Comparison of ENCODE assay signal across 1 cellular context in the genomic region with DNA sequence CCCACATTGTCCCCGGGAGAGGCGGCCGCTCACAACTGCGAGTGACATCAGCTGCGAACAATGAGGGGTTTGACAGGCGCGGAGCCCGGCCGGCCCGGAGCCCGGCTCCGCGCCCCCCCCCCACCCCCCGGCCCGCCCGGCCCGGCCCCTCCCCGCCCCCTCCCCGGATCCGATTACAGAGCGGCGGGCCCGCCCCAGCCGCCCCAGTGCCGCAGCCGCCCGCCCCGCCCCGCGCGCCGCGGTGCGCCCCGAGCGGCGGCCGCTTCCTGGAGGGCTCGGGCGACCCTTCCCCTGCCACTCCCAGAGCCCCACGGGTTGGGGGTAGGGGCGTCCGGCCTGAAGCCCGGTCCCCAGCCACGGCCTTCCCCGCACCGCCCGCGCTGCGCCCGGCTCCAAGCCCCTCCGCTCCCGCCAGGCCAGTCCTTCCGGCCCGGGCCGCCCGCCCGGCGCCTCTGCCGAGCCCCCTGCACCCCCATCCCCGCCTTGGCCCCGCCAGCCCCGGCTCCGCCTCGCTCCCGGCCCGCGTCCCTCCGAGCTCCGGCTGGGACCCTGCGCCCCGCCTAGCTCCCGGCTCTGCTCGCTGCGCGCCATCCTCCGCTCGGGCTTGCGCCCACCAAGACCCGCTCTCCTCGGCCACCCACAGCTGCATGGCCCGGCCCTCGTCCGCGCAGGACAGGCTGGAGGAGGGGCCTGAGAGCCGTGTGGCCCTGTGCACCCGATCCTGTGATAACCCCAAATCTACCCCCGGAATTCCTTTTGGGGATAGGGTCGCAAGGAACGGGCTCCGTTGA.
A peak's percentile ranks its signal among the peaks of the same experiment; 100 is the strongest.
TF ChIP-seq lines count a peak whose summit lies in the region.

PCBP4 (minus strand) TSS at position 71 of the 791 bp plus-strand sequence. CDS start 6,214 bp downstream, outside the sequence.

TF ChIP-seq in A549, 52 proteins besides CTCF, POLR2A, EP300 and RAD21:
- TF ChIP-seq CHD2 (IDR thresholded peaks at IDR 0.05; ENCODE audit: low read length, partially characterized antibody) (no peak), POLR2AphosphoS2 (conservative IDR thresholded peaks at IDR 0.05; ENCODE audit: low read length) (no peak), JUN (IDR thresholded peaks at IDR 0.05) (peak in 1 of 2 experiments; percentile 32; a peak in 1 of 5 replicates), MYC (IDR thresholded peaks at IDR 0.05; ENCODE audit: borderline replicate concordance, low read length) (no peak), PHF8 (IDR thresholded peaks at IDR 0.05; ENCODE audit: borderline replicate concordance, low read depth) (no peak), HOXA7 (CRISPR knock-in tag; IDR thresholded peaks at IDR 0.05) (no peak), MAFK (IDR thresholded peaks at IDR 0.05; ENCODE audit: partially characterized antibody) (no peak), GATA3 (IDR thresholded peaks at IDR 0.05; ENCODE audit: borderline replicate concordance) (no peak), HOXB5 (CRISPR knock-in tag; IDR thresholded peaks at IDR 0.05) (no peak), BHLHE40 (IDR thresholded peaks at IDR 0.05; ENCODE audit: low read depth, low read length) (no peak)
- TF ChIP-seq, protein P1, sequence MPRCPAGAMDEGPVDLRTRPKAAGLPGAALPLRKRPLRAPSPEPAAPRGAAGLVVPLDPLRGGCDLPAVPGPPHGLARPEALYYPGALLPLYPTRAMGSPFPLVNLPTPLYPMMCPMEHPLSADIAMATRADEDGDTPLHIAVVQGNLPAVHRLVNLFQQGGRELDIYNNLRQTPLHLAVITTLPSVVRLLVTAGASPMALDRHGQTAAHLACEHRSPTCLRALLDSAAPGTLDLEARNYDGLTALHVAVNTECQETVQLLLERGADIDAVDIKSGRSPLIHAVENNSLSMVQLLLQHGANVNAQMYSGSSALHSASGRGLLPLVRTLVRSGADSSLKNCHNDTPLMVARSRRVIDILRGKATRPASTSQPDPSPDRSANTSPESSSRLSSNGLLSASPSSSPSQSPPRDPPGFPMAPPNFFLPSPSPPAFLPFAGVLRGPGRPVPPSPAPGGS (IDR thresholded peaks at IDR 0.05): peak; percentile 22; the same call in 1 of the 3 replicates
TF ChIP-seq in A549: peak in this region for 2.
